ENCODE assay signal across 17 cellular contexts in the genomic region with DNA sequence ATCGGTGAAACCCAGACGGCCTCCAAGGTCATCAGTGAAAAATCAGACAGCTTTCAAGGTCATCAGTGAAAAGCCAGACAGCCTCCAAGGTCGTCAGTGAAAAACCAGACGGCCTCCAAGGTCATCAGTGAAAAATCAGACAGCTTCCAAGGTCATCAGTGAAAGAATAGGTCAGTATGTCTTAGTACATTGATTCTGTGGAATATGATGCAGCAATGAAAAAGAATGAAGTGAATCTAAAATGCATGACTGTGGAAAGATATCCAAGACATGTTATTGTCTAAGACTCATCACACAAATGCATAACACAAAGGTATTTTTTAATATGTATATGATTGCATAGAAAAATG.
"Had no signal": no experiment of that assay in that cellular context is flagged by ENCODE, and none has a peak within 500 bp of the region (broad histone marks: within the 10 kb centered on the region; RNA-seq: fewer than 3 reads in every experiment).

No MANE protein-coding gene starts in this region.

- H3K9me3 Mint-ChIP-seq: activated naive CD8-positive, alpha-beta T cell treated with anti-CD3 and anti-CD28 coated beads for 36 hours; activated T-helper 1 cell treated with anti-CD3 and anti-CD28 coated beads, Interleukin-12 subunit alpha, Interleukin-12 subunit beta, Interleukin-2, Interleukin-4 antibody, amounts not matched to agents 30 ng/mL and 10 ng/mL and 1 ng/mL, durations not matched to agents 14 hours and 24 hours and 36 hours; central memory CD8-positive, alpha-beta T cell; stimulated activated naive CD8-positive, alpha-beta T cell treated with anti-CD3 and anti-CD28 coated beads, Interleukin-15, amount 100 ng/mL, for 72 hours had no signal

- H3K36me3 Mint-ChIP-seq: activated naive CD8-positive, alpha-beta T cell treated with anti-CD3 and anti-CD28 coated beads for 36 hours had no signal

- H3K27ac Mint-ChIP-seq: activated naive CD8-positive, alpha-beta T cell treated with anti-CD3 and anti-CD28 coated beads for 36 hours; stimulated activated naive CD8-positive, alpha-beta T cell treated with anti-CD3 and anti-CD28 coated beads, Interleukin-15, amount 100 ng/mL, for 72 hours had no signal

- DNase-seq: activated CD4-positive, CD25-positive, alpha-beta regulatory T cell treated with anti-CD3 and anti-CD28 coated beads, Interleukin-2, amount 50 U/mL, for 72 hours; activated naive CD8-positive, alpha-beta T cell treated with anti-CD3 and anti-CD28 coated beads for 36 hours; brain microvascular endothelial cell; cortex of kidney; effector memory CD4-positive, alpha-beta T cell; left colon; naive thymus-derived CD4-positive, alpha-beta T cell; small intestine; stimulated activated naive CD8-positive, alpha-beta T cell treated with anti-CD3 and anti-CD28 coated beads, Interleukin-15, amount 100 ng/mL, for 72 hours; T-helper 9 cell had no signal

- H3K36me3 ChIP-seq: brain microvascular endothelial cell, gastroesophageal sphincter, right atrium auricular region, thoracic aorta had no signal

- H3K27me3 ChIP-seq: brain microvascular endothelial cell, gastroesophageal sphincter, neutrophil, right atrium auricular region had no signal

- H3K27me3 Mint-ChIP-seq: activated naive CD8-positive, alpha-beta T cell treated with anti-CD3 and anti-CD28 coated beads for 36 hours; central memory CD8-positive, alpha-beta T cell; naive thymus-derived CD4-positive, alpha-beta T cell; stimulated activated naive CD8-positive, alpha-beta T cell treated with anti-CD3 and anti-CD28 coated beads, Interleukin-15, amount 100 ng/mL, for 72 hours had no signal

- H3K9me3 ChIP-seq: gastroesophageal sphincter, mucosa of descending colon, neutrophil, right atrium auricular region, thoracic aorta had no signal

- H3K4me3 Mint-ChIP-seq: activated naive CD8-positive, alpha-beta T cell treated with anti-CD3 and anti-CD28 coated beads for 36 hours; activated T-helper 1 cell treated with anti-CD3 and anti-CD28 coated beads, Interleukin-12 subunit alpha, Interleukin-12 subunit beta, Interleukin-2, Interleukin-4 antibody, amounts not matched to agents 30 ng/mL and 10 ng/mL and 1 ng/mL, durations not matched to agents 14 hours and 24 hours and 36 hours; central memory CD8-positive, alpha-beta T cell; naive thymus-derived CD4-positive, alpha-beta T cell; stimulated activated naive CD8-positive, alpha-beta T cell treated with anti-CD3 and anti-CD28 coated beads, Interleukin-15, amount 100 ng/mL, for 72 hours had no signal

- H3K4me3 ChIP-seq: gastroesophageal sphincter, mucosa of descending colon, right atrium auricular region, thoracic aorta had no signal

- H3K27ac ChIP-seq: brain microvascular endothelial cell, neutrophil, thoracic aorta had no signal

- ATAC-seq: gastroesophageal sphincter; left colon; mucosa of descending colon; naive thymus-derived CD4-positive, alpha-beta T cell; stimulated activated naive CD8-positive, alpha-beta T cell treated with anti-CD3 and anti-CD28 coated beads, Interleukin-15, amount 100 ng/mL, for 72 hours had no signal
